In genomic region chr14:51240804-51241380, GRCh38 we compare ENCODE assay signal across 8 cellular contexts. TPM values are rescaled to one million over a fixed set of nuclear protein-coding genes. Genes with fewer than 3 reads are reported as not detected.
DNase-seq lines count a peak whose midpoint lies in the region; ATAC-seq and TF ChIP-seq lines count a peak whose summit lies in the region.

No MANE protein-coding gene starts in this region.

- H3K4me1 Mint-ChIP-seq in stimulated activated naive B cell treated with anti-CD40 and anti-IgM and Interleukin-4, amounts not matched to agents 10 μg/mL and 1 μg/mL and 100 μg/mL, for 72 hours = peaks cover 22 to 37% of the 10 kb centered on the region in 2 donors

- WGBS in ovary, 3 donors = 11 to 15% (median 12%) methylated on average over 10 of the region's 10 CpGs

- TF ChIP-seq CTCF in C4-2B (conservative IDR thresholded peaks at IDR 0.05) (no peak), NB4 (IDR thresholded peaks at IDR 0.05; ENCODE audit: low read depth, low read length) (no peak), epithelial cell of proximal tubule (conservative IDR thresholded peaks at IDR 0.05; ENCODE audit: low read depth, low read length) (no peak), ovary (IDR thresholded peaks at IDR 0.05) (no peak)

- no peak overlapping the region for H3K27ac Mint-ChIP-seq in stimulated activated naive B cell treated with anti-CD40 and anti-IgM and Interleukin-4, amounts not matched to agents 10 μg/mL and 1 μg/mL and 100 μg/mL, for 72 hours

- no peaks in the 10 kb centered on the region for H3K36me3 ChIP-seq in ovary

- no peak for DNase-seq in NB4 (ENCODE audit: low read depth)
- DNase-seq in epithelial cell of proximal tubule (ENCODE audit: low read depth) = no peak
- no peak for DNase-seq in ovary
- no peak for DNase-seq in amniotic stem cell (lab: John Stamatoyannopoulos, UW)
- no peak for DNase-seq in stimulated activated naive B cell treated with anti-CD40 and anti-IgM and Interleukin-4, amounts not matched to agents 10 μg/mL and 1 μg/mL and 100 μg/mL, for 72 hours

- peaks cover 18 to 21% of the 10 kb centered on the region in 2 donors for H3K36me3 Mint-ChIP-seq in stimulated activated naive B cell treated with anti-CD40 and anti-IgM and Interleukin-4, amounts not matched to agents 10 μg/mL and 1 μg/mL and 100 μg/mL, for 72 hours

- intact Hi-C loops in ovary (cut with DNase I) = no loop called here

- no peaks in the 10 kb centered on the region for H3K27me3 ChIP-seq in ovary

- H3K4me1 ChIP-seq in ovary (ENCODE audit: insufficient read depth) = peaks cover 1% of the 10 kb centered on the region

- no peak for ATAC-seq in HG02884 (IDR thresholded peaks at IDR 0.05; ENCODE audit: unreplicated experiment)
- no peak for ATAC-seq in GM18868 (IDR thresholded peaks at IDR 0.05; ENCODE audit: unreplicated experiment)
- no peak for ATAC-seq in stimulated activated naive B cell treated with anti-CD40 and anti-IgM and Interleukin-4, amounts not matched to agents 10 μg/mL and 1 μg/mL and 100 μg/mL, for 72 hours (replicated peaks)

- TF ChIP-seq POLR2A in NB4 (IDR thresholded peaks at IDR 0.05; ENCODE audit: extremely low read depth, insufficient read length) = no peak
- TF ChIP-seq POLR2A in ovary (IDR thresholded peaks at IDR 0.05) = no peak

- H3K9me3 Mint-ChIP-seq in stimulated activated naive B cell treated with anti-CD40 and anti-IgM and Interleukin-4, amounts not matched to agents 10 μg/mL and 1 μg/mL and 100 μg/mL, for 72 hours = peaks cover 0 to 1% of the 10 kb centered on the region in 2 donors

- peak overlapping the region; percentile 99 for H3K4me3 ChIP-seq in NB4 (ENCODE audit: low read depth, low read length)
- H3K4me3 ChIP-seq in epithelial cell of proximal tubule (ENCODE audit: low read depth, low read length) = peak overlapping the region; percentile 93
- H3K4me3 ChIP-seq in ovary = peak overlapping the region; percentile 97

- no peak overlapping the region for H3K4me3 Mint-ChIP-seq in stimulated activated naive B cell treated with anti-CD40 and anti-IgM and Interleukin-4, amounts not matched to agents 10 μg/mL and 1 μg/mL and 100 μg/mL, for 72 hours

- peak overlapping the region; percentile 87 for H3K27ac ChIP-seq in C4-2B
- peak overlapping the region; percentile 53 to 79 for H3K27ac ChIP-seq in ovary

- TF ChIP-seq EP300 in ovary (IDR thresholded peaks at IDR 0.05) = no peak

- no peaks in the 10 kb centered on the region for H3K27me3 Mint-ChIP-seq in stimulated activated naive B cell treated with anti-CD40 and anti-IgM and Interleukin-4, amounts not matched to agents 10 μg/mL and 1 μg/mL and 100 μg/mL, for 72 hours

- no peaks in the 10 kb centered on the region for H3K9me3 ChIP-seq in ovary

RNA-seq across cellular contexts. Expression of gene TMX1, which starts 0.8 kb away (rescaled TPM):
- total RNA-seq in epithelial cell of proximal tubule = 31.4 and 60.7 TPM in 2 replicates
- total RNA-seq in ovary = 10 to 100 TPM; 14.4 to 28.7 (median 20.7) TPM
- polyA plus RNA-seq in ovary = 10 to 100 TPM; 11.2 to 18.8 TPM
